ENCODE assay signal across 16 cellular contexts in the genomic region with DNA sequence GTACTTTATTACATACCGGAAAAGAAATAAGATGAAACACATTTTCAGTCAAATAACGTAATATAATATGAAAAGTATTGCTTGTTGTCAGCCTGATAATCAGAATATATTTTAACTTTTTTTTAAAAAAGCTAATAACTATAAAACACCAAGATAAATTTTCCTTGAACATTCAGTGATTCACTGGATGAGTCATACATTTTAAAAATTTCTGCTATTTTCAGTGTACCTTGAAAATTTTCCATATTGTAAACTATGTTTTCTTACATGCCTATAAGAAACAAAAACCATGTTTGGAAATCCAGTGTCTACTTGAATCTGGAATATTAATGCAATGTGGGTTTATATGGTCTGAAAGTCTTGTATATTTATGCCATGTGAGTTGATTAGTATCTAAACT. TPM values are rescaled to one million over a fixed set of nuclear protein-coding genes. Genes with fewer than 3 reads are reported as not detected.
"Had no signal": no experiment of that assay in that cellular context is flagged by ENCODE, and none has a peak within 500 bp of the region (broad histone marks: within the 10 kb centered on the region; RNA-seq: fewer than 3 reads in every experiment).

No MANE protein-coding gene starts in this region.

- H3K4me3 Mint-ChIP-seq: activated CD8-positive, alpha-beta T cell treated with anti-CD3 and anti-CD28 coated beads, Interleukin-2, amount 10 ng/mL, durations not matched to agents 7 days and 5 days; activated naive CD4-positive, alpha-beta T cell treated with anti-CD3 and anti-CD28 coated beads, Interleukin-2, amount 10 ng/mL, durations not matched to agents 7 days and 5 days; activated naive CD8-positive, alpha-beta T cell treated with anti-CD3 and anti-CD28 coated beads, Interleukin-2, amount 50 U/mL, for 24 hours; activated T-cell treated with anti-CD3 and anti-CD28 coated beads, Interleukin-2, amount 50 U/mL, for 24 hours; effector memory CD8-positive, alpha-beta T cell; T-cell had no signal

- H3K27me3 ChIP-seq: breast epithelium, right atrium auricular region, tibial artery had no signal

- H3K4me3 ChIP-seq: breast epithelium, prostate gland, right atrium auricular region, tibial artery had no signal

- H3K4me1 ChIP-seq: breast epithelium, prostate gland, right atrium auricular region, tibial artery had no signal

- H3K4me1 Mint-ChIP-seq: activated naive CD4-positive, alpha-beta T cell treated with anti-CD3 and anti-CD28 coated beads, Interleukin-2, amount 10 ng/mL, durations not matched to agents 7 days and 5 days; activated naive CD8-positive, alpha-beta T cell treated with anti-CD3 and anti-CD28 coated beads, Interleukin-2, amount 50 U/mL, for 24 hours; T-cell had no signal

- H3K9me3 Mint-ChIP-seq: activated naive CD4-positive, alpha-beta T cell treated with anti-CD3 and anti-CD28 coated beads, Interleukin-2, amount 10 ng/mL, durations not matched to agents 7 days and 5 days; activated naive CD8-positive, alpha-beta T cell treated with anti-CD3 and anti-CD28 coated beads, Interleukin-2, amount 50 U/mL, for 24 hours; activated T-cell treated with anti-CD3 and anti-CD28 coated beads, Interleukin-2, amount 50 U/mL, for 24 hours; effector memory CD8-positive, alpha-beta T cell; T-cell had no signal

- DNase-seq: activated CD4-positive, alpha-beta T cell treated with anti-CD3 and anti-CD28 coated beads for 48 hours; activated CD4-positive, CD25-positive, alpha-beta regulatory T cell; activated CD8-positive, alpha-beta T cell treated with anti-CD3 and anti-CD28 coated beads, Interleukin-2, amount 10 ng/mL, durations not matched to agents 7 days and 5 days; activated naive CD4-positive, alpha-beta T cell treated with anti-CD3 and anti-CD28 coated beads, Interleukin-2, amount 10 ng/mL, durations not matched to agents 7 days and 5 days; activated naive CD8-positive, alpha-beta T cell treated with anti-CD3 and anti-CD28 coated beads, Interleukin-2, amount 50 U/mL, for 24 hours; activated T-cell treated with anti-CD3 and anti-CD28 coated beads, Interleukin-2, amount 50 U/mL, for 24 hours; effector memory CD8-positive, alpha-beta T cell; left ventricle myocardium superior; stimulated activated CD4-positive, alpha-beta T cell treated with anti-CD3 and anti-CD28 coated beads, Interleukin-2, amount 100 ng/mL, for 24 hours; stimulated activated naive CD8-positive, alpha-beta T cell treated with anti-CD3 and anti-CD28 coated beads, Interleukin-15, Interleukin-2, amounts not matched to agents 100 U/mL and 50 U/mL, for 24 hours; substantia nigra; T-cell; tibial artery had no signal

- H3K27ac ChIP-seq: breast epithelium, prostate gland, right atrium auricular region, tibial artery had no signal

- H3K36me3 Mint-ChIP-seq: activated naive CD4-positive, alpha-beta T cell treated with anti-CD3 and anti-CD28 coated beads, Interleukin-2, amount 10 ng/mL, durations not matched to agents 7 days and 5 days; T-cell had no signal

- H3K27ac Mint-ChIP-seq: activated CD8-positive, alpha-beta T cell treated with anti-CD3 and anti-CD28 coated beads, Interleukin-2, amount 10 ng/mL, durations not matched to agents 7 days and 5 days; activated naive CD4-positive, alpha-beta T cell treated with anti-CD3 and anti-CD28 coated beads, Interleukin-2, amount 10 ng/mL, durations not matched to agents 7 days and 5 days; activated naive CD8-positive, alpha-beta T cell treated with anti-CD3 and anti-CD28 coated beads, Interleukin-2, amount 50 U/mL, for 24 hours; activated T-cell treated with anti-CD3 and anti-CD28 coated beads, Interleukin-2, amount 50 U/mL, for 24 hours; effector memory CD8-positive, alpha-beta T cell; T-cell had no signal

- H3K9me3 ChIP-seq: breast epithelium, prostate gland, right atrium auricular region, tibial artery had no signal

- ATAC-seq: activated CD8-positive, alpha-beta T cell treated with anti-CD3 and anti-CD28 coated beads, Interleukin-2, amount 10 ng/mL, durations not matched to agents 7 days and 5 days; activated naive CD8-positive, alpha-beta T cell treated with anti-CD3 and anti-CD28 coated beads, Interleukin-2, amount 50 U/mL, for 24 hours; effector memory CD8-positive, alpha-beta T cell; left ventricle myocardium superior; stimulated activated naive CD8-positive, alpha-beta T cell treated with anti-CD3 and anti-CD28 coated beads, Interleukin-15, Interleukin-2, amounts not matched to agents 100 U/mL and 50 U/mL, for 24 hours; T-cell had no signal

- H3K36me3 ChIP-seq: breast epithelium, prostate gland, right atrium auricular region, tibial artery had no signal

RNA-seq across cellular contexts. Expression of a gene that starts 36.3 kb away (rescaled TPM):
- total RNA-seq: activated CD8-positive, alpha-beta T cell treated with anti-CD3 and anti-CD28 coated beads, Interleukin-2, amount 10 ng/mL, durations not matched to agents 7 days and 5 days had no signal
